28 cellular contexts compared by ENCODE assay signal in genomic region chr5:116546743-116547124, GRCh38. TPM values are rescaled to one million over a fixed set of nuclear protein-coding genes. Genes with fewer than 3 reads are reported as not detected.
"Had no signal": no experiment of that assay in that cellular context is flagged by ENCODE, and none has a peak within 500 bp of the region (broad histone marks: within the 10 kb centered on the region; RNA-seq: fewer than 3 reads in every experiment).

No MANE protein-coding gene starts in this region.

- FAIRE-seq: bronchial epithelial cell, endothelial cell of umbilical vein, kidney had no signal

- ATAC-seq: activated CD4-positive, CD25-positive, alpha-beta regulatory T cell treated with anti-CD3 and anti-CD28 coated beads, Interleukin-2, amount 50 U/mL, for 24 hours; gastroesophageal sphincter; natural killer cell treated with Interleukin-12 subunit alpha and Interleukin-12 subunit beta and Interleukin-15 and Interleukin-18, amount 100 ng/mL, for 72 hours; psoas muscle; stimulated activated naive CD8-positive, alpha-beta T cell treated with anti-CD3 and anti-CD28 coated beads, Interleukin-15, Interleukin-2, amounts not matched to agents 100 U/mL and 50 U/mL, for 24 hours; upper lobe of right lung had no signal

- H3K27ac ChIP-seq: gastroesophageal sphincter, neutrophil, psoas muscle, right atrium auricular region, SK-N-MC, spleen, thoracic aorta, upper lobe of right lung, WERI-Rb-1 had no signal

- H3K27me3 ChIP-seq: gastroesophageal sphincter, neutrophil, right atrium auricular region, spleen, upper lobe of right lung had no signal

- DNase-seq: activated CD4-positive, alpha-beta T cell treated with anti-CD3 and anti-CD28 coated beads for 48 hours; activated CD4-positive, alpha-beta T cell treated with anti-CD3 and anti-CD28 coated beads, Interleukin-2, amount 50 U/mL, for 48 hours; activated CD8-positive, alpha-beta memory T cell treated with anti-CD3 and anti-CD28 coated beads for 24 hours; activated gamma-delta T cell; anterior cingulate cortex; effector memory CD4-positive, alpha-beta T cell; hippocampal formation; kidney; psoas muscle; spleen; stimulated activated naive CD8-positive, alpha-beta T cell treated with anti-CD3 and anti-CD28 coated beads, Interleukin-15, Interleukin-2, amounts not matched to agents 100 U/mL and 50 U/mL, for 24 hours; SW 1271; T1000; upper lobe of right lung; WERI-Rb-1 had no signal

- H3K27ac Mint-ChIP-seq: activated naive CD4-positive, alpha-beta T cell treated with anti-CD3 and anti-CD28 coated beads, Interleukin-2, amount 50 U/mL, for 24 hours; memory B cell; natural killer cell treated with Interleukin-12 subunit alpha and Interleukin-12 subunit beta and Interleukin-15 and Interleukin-18, amount 100 ng/mL, for 72 hours; T-helper 1 cell treated with Interleukin-12 subunit alpha and Interleukin-12 subunit beta and Interleukin-4 antibody, amounts not matched to agents 30 μg/mL and 1 μg/mL, for 36 hours had no signal

- H3K4me3 ChIP-seq: gastroesophageal sphincter, psoas muscle, right atrium auricular region, SK-N-MC, spleen, thoracic aorta, upper lobe of right lung had no signal

- H3K4me1 Mint-ChIP-seq: activated naive CD4-positive, alpha-beta T cell treated with anti-CD3 and anti-CD28 coated beads, Interleukin-2, amount 50 U/mL, for 24 hours; central memory CD8-positive, alpha-beta T cell; memory B cell had no signal

- H3K4me3 Mint-ChIP-seq: activated naive CD4-positive, alpha-beta T cell treated with anti-CD3 and anti-CD28 coated beads, Interleukin-2, amount 50 U/mL, for 24 hours; central memory CD8-positive, alpha-beta T cell; memory B cell; natural killer cell treated with Interleukin-12 subunit alpha and Interleukin-12 subunit beta and Interleukin-15 and Interleukin-18, amount 100 ng/mL, for 72 hours; T-helper 1 cell treated with Interleukin-12 subunit alpha and Interleukin-12 subunit beta and Interleukin-4 antibody, amounts not matched to agents 30 μg/mL and 1 μg/mL, for 36 hours had no signal

- H3K36me3 ChIP-seq: gastroesophageal sphincter, neutrophil, right atrium auricular region, spleen, thoracic aorta, upper lobe of right lung, WERI-Rb-1 had no signal

- H3K36me3 Mint-ChIP-seq: activated naive CD4-positive, alpha-beta T cell treated with anti-CD3 and anti-CD28 coated beads, Interleukin-2, amount 50 U/mL, for 24 hours had no signal

- H3K27me3 Mint-ChIP-seq: activated naive CD4-positive, alpha-beta T cell treated with anti-CD3 and anti-CD28 coated beads, Interleukin-2, amount 50 U/mL, for 24 hours; central memory CD8-positive, alpha-beta T cell; memory B cell had no signal

- H3K4me1 ChIP-seq: gastroesophageal sphincter, psoas muscle, right atrium auricular region, spleen, upper lobe of right lung had no signal

RNA-seq across cellular contexts. Expression of gene SEMA6A, which starts 27.9 kb away (rescaled TPM):
- total RNA-seq: natural killer cell treated with Interleukin-12 subunit alpha and Interleukin-12 subunit beta and Interleukin-15 and Interleukin-18, amount 100 ng/mL, for 72 hours had no signal
